In genomic region chr4:53931423-53932060, GRCh38 we compare ENCODE assay signal across 20 cellular contexts.
A peak's percentile ranks its signal among the peaks of the same experiment; 100 is the strongest.
DNase-seq lines count a peak whose midpoint lies in the region; ATAC-seq and TF ChIP-seq lines count a peak whose summit lies in the region.
"Had no signal": no experiment of that assay in that cellular context is flagged by ENCODE, and none has a peak within 500 bp of the region (broad histone marks: within the 10 kb centered on the region; RNA-seq: fewer than 3 reads in every experiment).

No MANE protein-coding gene starts in this region.

- ATAC-seq in PC-3: no peak
- ATAC-seq in left lung: no peak
- ATAC-seq: A549, GM12878, K562, Panc1 had no signal

- H3K36me3 Mint-ChIP-seq in chondrocyte (ENCODE audit: low read depth): peaks cover 3% of the 10 kb centered on the region

- H3K27me3 Mint-ChIP-seq in chondrocyte (ENCODE audit: low read depth): no peaks in the 10 kb centered on the region

- H3F3A ChIP-seq in GM23248 (ENCODE audit: insufficient read depth) (peaks cover 33% of the 10 kb centered on the region), PC-3 (ENCODE audit: low read length, unreplicated experiment) (no peaks in the 10 kb centered on the region)

- H3K4me1 ChIP-seq in GM23248 (ENCODE audit: insufficient read depth): peaks cover 59% of the 10 kb centered on the region
- peaks cover 31% of the 10 kb centered on the region for H3K4me1 ChIP-seq in PC-3 (ENCODE audit: insufficient read depth, low read length)
- H3K4me1 ChIP-seq in skeletal muscle satellite cell (ENCODE audit: control insufficient read depth, insufficient read depth, low read length): peaks cover 45% of the 10 kb centered on the region
- H3K4me1 ChIP-seq in left lung: peaks cover 0 to 17% of the 10 kb centered on the region in 2 donors

- H3K9ac ChIP-seq in GM23248 (peak overlapping the region; percentile 7; the same call in 1 of the 2 replicates), PC-3 (ENCODE audit: low read length) (no peak overlapping the region; the same call in 1 of the 2 replicates), skeletal muscle satellite cell (ENCODE audit: low read depth, low read length) (no peak overlapping the region)

- H2AFZ ChIP-seq in GM23248 (no peak overlapping the region), PC-3 (ENCODE audit: low read length) (no peak overlapping the region)

- H3K9me2 ChIP-seq in GM23248 (ENCODE audit: insufficient read depth) (no peaks in the 10 kb centered on the region), PC-3 (replicated peaks; ENCODE audit: low read length) (no peaks in the 10 kb centered on the region)

- no peak overlapping the region for H3K4me3 Mint-ChIP-seq in chondrocyte (ENCODE audit: unreplicated experiment)
- H3K4me3 Mint-ChIP-seq: CD4-positive, alpha-beta T cell had no signal

- H3K4me3 ChIP-seq in GM23248 (no peak overlapping the region), PC-3 (ENCODE audit: low read length) (no peak overlapping the region), skeletal muscle satellite cell (ENCODE audit: low read length) (no peak overlapping the region), left lung (no peak overlapping the region)
- H3K4me3 ChIP-seq: A549, GM12878, K562 had no signal

- TF ChIP-seq CTCF in PC-3 (conservative IDR thresholded peaks at IDR 0.05; ENCODE audit: low read depth, low read length) (no peak), chondrocyte (IDR thresholded peaks at IDR 0.05) (no peak), GM13976 (IDR thresholded peaks at IDR 0.05; ENCODE audit: borderline replicate concordance, control extremely low read depth, extremely low read depth, insufficient read depth, missing control alignments) (no peak), left lung (IDR thresholded peaks at IDR 0.05) (no peak)

- H4K20me1 ChIP-seq in GM23248 (ENCODE audit: insufficient read depth) (no peaks in the 10 kb centered on the region), PC-3 (ENCODE audit: low read length) (no peaks in the 10 kb centered on the region)

- POLR2A ChIA-PET in PC-3 (lab: Charles Lee; ENCODE audit: unreplicated experiment): no interaction called here

- H3K9me3 ChIP-seq in GM23248 (ENCODE audit: low read depth): no peaks in the 10 kb centered on the region
- no peaks in the 10 kb centered on the region for H3K9me3 ChIP-seq in PC-3 (ENCODE audit: low read length)
- no peaks in the 10 kb centered on the region for H3K9me3 ChIP-seq in skeletal muscle satellite cell (replicated peaks; ENCODE audit: low read length)
- no peaks in the 10 kb centered on the region for H3K9me3 ChIP-seq in left lung
- H3K9me3 ChIP-seq: A549 had no signal

- CTCF ChIA-PET in PC-3 (lab: Charles Lee): interaction anchor here (1.9 to 2.1 kb wide), 2 partner anchors 286 to 302 kb away, joined by 12 to 18 read pairs; no protein-coding TSS in a partner anchor

- DNase-seq in GM23248 (peak; percentile 54), PC-3 (no peak), chondrocyte (ENCODE audit: low spot score) (no peak), GM13976 (ENCODE audit: low spot score) (no peak), NCI-H2227 treated with DMSO at 0.1 percent for 48 hours (lab: John Stamatoyannopoulos, UW) (no peak), left lung (no peak)
- DNase-seq: CD4-positive, alpha-beta T cell; COR-L47; DMS79; NCI-H1092; NCI-H1436 treated with DMSO at 0.1 percent for 48 hours; NCI-H1930; NCI-H510A treated with DMSO at 0.1 percent for 48 hours; NCI-H748 treated with DMSO at 0.1 percent for 48 hours; T-helper 1 cell had no signal

- peak overlapping the region; percentile 91 for H3K27ac Mint-ChIP-seq in chondrocyte (ENCODE audit: unreplicated experiment)
- H3K27ac Mint-ChIP-seq: CD4-positive, alpha-beta T cell had no signal

- intact Hi-C loops in PC-3 (cut with micrococcal nuclease): loop anchor here (5.0 kb wide), 1 partner anchor 56 kb away; no protein-coding TSS in a partner anchor
- intact Hi-C loops in left lung (cut with DNase I): no loop called here

- H3K79me2 ChIP-seq in GM23248 (ENCODE audit: insufficient read depth) (no peaks in the 10 kb centered on the region), PC-3 (ENCODE audit: low read length) (no peaks in the 10 kb centered on the region)

- in situ Hi-C loops in GM23248 (cut with MboI): no loop called here
- in situ Hi-C loops in GM13976 (cut with MboI; ENCODE audit: low sequenced_read_pairs, unreplicated experiment): no loop called here

- peak overlapping the region; percentile 57 for H3K27ac ChIP-seq in GM23248
- peak overlapping the region; percentile 74; the same call in 1 of the 2 replicates for H3K27ac ChIP-seq in PC-3 (ENCODE audit: low read length)
- no peak overlapping the region for H3K27ac ChIP-seq in left lung
- H3K27ac ChIP-seq: A549 had no signal

- WGBS in GM23248 (ENCODE audit: low coverage in 1 of 2, low lambda C conversion rate in 2 of 2, missing lambda C conversion rate in 2 of 2), 2 experiments: 60 to 61% methylated on average over 5 of the region's 5 CpGs

- BruUV-seq in PC-3 (replicated peaks; lab: Mats Ljungman, UMichigan): no TSS peak

- no peaks in the 10 kb centered on the region for H3K36me3 ChIP-seq in GM23248 (ENCODE audit: low read depth)
- H3K36me3 ChIP-seq in PC-3 (ENCODE audit: low read depth, low read length): no peaks in the 10 kb centered on the region
- H3K36me3 ChIP-seq in skeletal muscle satellite cell (ENCODE audit: insufficient read depth, low read length): no peaks in the 10 kb centered on the region
- H3K36me3 ChIP-seq in left lung: no peaks in the 10 kb centered on the region

- H3K9me3 Mint-ChIP-seq in chondrocyte (ENCODE audit: low read depth): peaks cover 3% of the 10 kb centered on the region
- H3K9me3 Mint-ChIP-seq: CD4-positive, alpha-beta T cell had no signal

- H3K4me1 Mint-ChIP-seq in chondrocyte (ENCODE audit: low read depth): peaks cover 31% of the 10 kb centered on the region

- H3K27me3 ChIP-seq in GM23248 (replicated peaks; ENCODE audit: insufficient read depth) (no peaks in the 10 kb centered on the region), PC-3 (ENCODE audit: low read length) (no peaks in the 10 kb centered on the region), skeletal muscle satellite cell (ENCODE audit: control insufficient read depth, insufficient read depth, low read length) (no peaks in the 10 kb centered on the region), left lung (peaks cover 0 to 20% of the 10 kb centered on the region in 2 donors)

- H3K4me2 ChIP-seq in GM23248 (ENCODE audit: unreplicated experiment) (peak overlapping the region; percentile 36), PC-3 (ENCODE audit: low read length) (no peak overlapping the region), skeletal muscle satellite cell (ENCODE audit: low read length) (peak overlapping the region; percentile 21)
- H3K4me2 ChIP-seq: A549 had no signal

Comparison
In these comparisons a context has a peak if more than half of its experiments do, and no peak if none do; other contexts are left out.
1. H3K27ac ChIP-seq: peak in GM23248 (single experiment) and PC-3 (single experiment); none in left lung (0 of 2).